8 cellular contexts compared by ENCODE assay signal in the genomic region with DNA sequence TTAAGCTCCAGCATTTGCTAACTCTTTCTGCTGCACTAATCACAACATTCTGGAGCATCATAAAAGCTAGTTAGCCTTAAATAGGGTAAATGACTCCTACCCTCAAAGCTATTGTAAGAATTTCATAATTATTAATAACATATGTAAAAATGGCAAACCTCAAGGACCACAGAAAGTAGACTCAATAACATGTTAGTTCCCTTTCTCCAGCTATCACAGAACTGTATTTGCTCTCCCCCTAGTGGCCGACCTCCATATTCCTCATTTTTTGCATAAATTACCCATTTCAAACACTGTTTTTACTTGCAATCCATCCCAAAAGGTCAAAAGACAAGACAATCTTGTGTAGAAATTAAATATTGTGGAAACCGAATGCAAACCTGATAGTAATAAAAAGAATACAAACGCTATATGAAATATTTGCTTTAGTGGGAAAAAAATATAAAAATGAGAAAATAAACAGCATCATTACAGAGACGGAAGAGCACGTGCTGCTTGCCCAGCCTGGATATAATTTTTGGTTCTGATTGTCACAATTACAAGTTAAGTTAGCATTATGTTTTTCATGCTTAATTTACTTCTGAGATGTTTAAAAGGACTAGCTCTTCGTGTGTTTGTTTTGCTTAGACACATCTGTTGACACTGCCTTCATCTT.
DNase-seq lines count a peak whose midpoint lies in the region; ATAC-seq, FAIRE-seq and TF ChIP-seq lines count a peak whose summit lies in the region.

No MANE protein-coding gene starts in this region.

- H3K9ac ChIP-seq in adipocyte (ENCODE audit: low read length), result no peak overlapping the region

- no peak overlapping the region for H3K27ac Mint-ChIP-seq in Calu3 (ENCODE audit: unreplicated experiment)

- no peak overlapping the region for H3K4me3 ChIP-seq in adipocyte (ENCODE audit: low read length)

- H3K4me1 Mint-ChIP-seq in Calu3 (ENCODE audit: low read depth, unreplicated experiment), result no peaks in the 10 kb centered on the region

- BruUV-seq in Calu3 (replicated peaks; lab: Mats Ljungman, UMichigan), result no TSS peak

- peak; percentile 63 for ATAC-seq in GM19025 (IDR thresholded peaks at IDR 0.05; ENCODE audit: low read depth, unreplicated experiment)
- peak; percentile 94 for ATAC-seq in HG03066 (IDR thresholded peaks at IDR 0.05; ENCODE audit: low read depth, unreplicated experiment)
- no peak for ATAC-seq in omental fat pad (ENCODE audit: low FRiP score)

- no peaks in the 10 kb centered on the region for H3K27me3 Mint-ChIP-seq in Calu3 (ENCODE audit: unreplicated experiment)

- no peaks in the 10 kb centered on the region for H3K27me3 ChIP-seq in adipocyte (replicated peaks; ENCODE audit: control insufficient read depth, insufficient read depth, low read length)

- TF ChIP-seq CTCF in Calu3 (IDR thresholded peaks at IDR 0.05; ENCODE audit: unreplicated experiment), result peak; percentile 77
- TF ChIP-seq CTCF in omental fat pad (IDR thresholded peaks at IDR 0.05), result no peak

- peak; percentile 90 for FAIRE-seq in islet of Langerhans (lab: Jason Lieb, UNC)

- DNase-seq in Calu3, result peak; percentile 55
- DNase-seq in NCI-H2081 treated with DMSO at 0.1 percent for 48 hours (lab: John Stamatoyannopoulos, UW), result peak; percentile 51
- DNase-seq in adipocyte (ENCODE audit: low read depth), result peak; percentile 81
- no peak for DNase-seq in omental fat pad (ENCODE audit: low spot score)
- no peak for DNase-seq in UCSD-AML1 (lab: John Stamatoyannopoulos, UW; ENCODE audit: unreplicated experiment)

- intact Hi-C loops in Calu3 (cut with micrococcal nuclease; ENCODE audit: unreplicated experiment), result loop anchor here (1.0 to 10.0 kb wide), 4 partner anchors 233 to 1057 kb away; no protein-coding TSS in a partner anchor

- H3K4me3 Mint-ChIP-seq in Calu3 (ENCODE audit: low read depth, unreplicated experiment), result no peak overlapping the region

- no peaks in the 10 kb centered on the region for H3K4me1 ChIP-seq in adipocyte (ENCODE audit: control insufficient read depth, insufficient read depth, low read length)

- no peaks in the 10 kb centered on the region for H3K9me3 Mint-ChIP-seq in Calu3 (ENCODE audit: low read depth, unreplicated experiment)

- H3K9me3 ChIP-seq in adipocyte (ENCODE audit: control insufficient read depth, low read length), result no peaks in the 10 kb centered on the region

- CTCF ChIA-PET in Calu3 (lab: Charles Lee), result interaction anchor here (0.6 to 1.0 kb wide), 4 partner anchors 9 to 1606 kb away, joined by 3 to 8 read pairs (median 4); no protein-coding TSS in a partner anchor

- H3K36me3 ChIP-seq in adipocyte (ENCODE audit: control insufficient read depth, insufficient read depth, low read length, severe bottlenecking), result no peaks in the 10 kb centered on the region

- no peaks in the 10 kb centered on the region for H3K36me3 Mint-ChIP-seq in Calu3 (ENCODE audit: insufficient read depth, unreplicated experiment)

Comparison
In these comparisons a context has a peak if more than half of its experiments do, and no peak if none do; other contexts are left out.
1. DNase-seq: peak in Calu3 (single experiment), NCI-H2081 treated with DMSO at 0.1 percent for 48 hours (single experiment) and adipocyte (single experiment); none in omental fat pad (single experiment) and UCSD-AML1 (single experiment).